20 cellular contexts compared by ENCODE assay signal in genomic region chr10:43070121-43071085, GRCh38. TPM values are rescaled to one million over a fixed set of nuclear protein-coding genes. Genes with fewer than 3 reads are reported as not detected.
DNase-seq lines count a peak whose midpoint lies in the region; ATAC-seq, FAIRE-seq and TF ChIP-seq lines count a peak whose summit lies in the region.
"Had no signal": no experiment of that assay in that cellular context is flagged by ENCODE, and none has a peak within 500 bp of the region (broad histone marks: within the 10 kb centered on the region; RNA-seq: fewer than 3 reads in every experiment).

No MANE protein-coding gene starts in this region.

- H3K4me1 ChIP-seq in left ventricle myocardium inferior (peaks cover 10% of the 10 kb centered on the region), Panc1 (ENCODE audit: control insufficient read depth, insufficient read depth, low read length) (peaks cover under 1% of the 10 kb centered on the region), H1 (replicated peaks in 1 of 4; ENCODE audit: control insufficient read depth in 3 of 4, insufficient read depth in 4 of 4, low read length in 3 of 4) (no peaks in the 10 kb centered on the region; a peak in 1 of 7 replicates), neuronal stem cell (ENCODE audit: control insufficient read depth in 2 of 2, insufficient read depth in 1 of 2, low read depth in 1 of 2, low read length in 2 of 2) (peaks cover 0 to 6% of the 10 kb centered on the region in 2 donors), GM23248 (ENCODE audit: insufficient read depth) (no peaks in the 10 kb centered on the region)
- H3K4me1 ChIP-seq: A549, BLaER1 had no signal

- no peak for ATAC-seq in left ventricle myocardium superior
- 0 out of 2 replicates have a peak, but pooled peaks have one; percentile 25 for ATAC-seq in Panc1
- ATAC-seq in HG03135 (IDR thresholded peaks at IDR 0.05; ENCODE audit: unreplicated experiment): no peak

- H4K5ac ChIP-seq in H1 (ENCODE audit: insufficient read length, low read depth, low read length): no peak overlapping the region

- no peak overlapping the region for H3K9ac ChIP-seq in H1 (replicated peaks in 1 of 4; ENCODE audit: extremely low read depth in 1 of 4, low read depth in 3 of 4, low read length in 3 of 4)
- no peak overlapping the region for H3K9ac ChIP-seq in neuronal stem cell (ENCODE audit: low read depth, low read length, poor library complexity)
- no peak overlapping the region for H3K9ac ChIP-seq in GM23248

- H3K4me2 ChIP-seq in H1 (ENCODE audit: insufficient read depth in 1 of 2, low read depth in 2 of 2, low read length in 2 of 2) (no peak overlapping the region), neuronal stem cell (ENCODE audit: insufficient read depth, low read length, poor library complexity, severe bottlenecking) (no peak overlapping the region), GM23248 (ENCODE audit: unreplicated experiment) (no peak overlapping the region)
- H3K4me2 ChIP-seq: A549, BLaER1 had no signal

- DNase-seq in left ventricle myocardium superior: peak; percentile 21
- DNase-seq in left ventricle myocardium inferior: no peak
- no peak for DNase-seq in Panc1 (ENCODE audit: low read depth, low spot score)
- DNase-seq in H1 (ENCODE audit: low read depth in 1 of 2, low spot score in 2 of 2): no peak
- no peak for DNase-seq in neuronal stem cell (ENCODE audit: low spot score)
- DNase-seq in GM23248: no peak
- DNase-seq in NCI-H226: no peak
- DNase-seq: Calu3; CD4-positive, alpha-beta memory T cell; DMS53; EL; NCI-H1092 treated with DMSO at 0.1 percent for 48 hours; NCI-H146; NCI-H2081; SW 1271 had no signal

- no peaks in the 10 kb centered on the region; the same call in 1 of the 2 replicates for H3K79me1 ChIP-seq in H1 (ENCODE audit: low read depth, low read length)
- H3K79me1 ChIP-seq in neuronal stem cell (ENCODE audit: low read depth, low read length): no peaks in the 10 kb centered on the region

- H3K27me3 ChIP-seq in left ventricle myocardium inferior (ENCODE audit: low read depth): peaks cover 41% of the 10 kb centered on the region
- H3K27me3 ChIP-seq in Panc1 (ENCODE audit: control insufficient read depth, insufficient read depth, low read length): no peaks in the 10 kb centered on the region
- peaks cover 0 to 6% (median 3%) of the 10 kb centered on the region in 4 experiments; a peak in 6 of 7 replicates for H3K27me3 ChIP-seq in H1 (replicated peaks in 1 of 4; ENCODE audit: control insufficient read depth in 3 of 4, extremely low read depth in 1 of 4, insufficient read depth in 3 of 4, low read length in 3 of 4)
- peaks cover 0 to 39% (median 0%) of the 10 kb centered on the region in 3 experiments for H3K27me3 ChIP-seq in neuronal stem cell (ENCODE audit: control insufficient read depth in 3 of 3, insufficient read depth in 3 of 3, low read depth in 1 of 3, low read length in 3 of 3)
- H3K27me3 ChIP-seq in GM23248 (replicated peaks; ENCODE audit: insufficient read depth): peaks cover 6% of the 10 kb centered on the region; the same call in 1 of the 2 replicates

- FAIRE-seq in H1 (lab: Jason Lieb, UNC): no peak
- FAIRE-seq: A549, GM12892, GM18507 had no signal

- TF ChIP-seq EP300 in H1 (IDR thresholded peaks at IDR 0.05; ENCODE audit: borderline replicate concordance in 1 of 2, low read depth in 2 of 2, low read length in 2 of 2): no peak

- intact Hi-C loops in left ventricle myocardium superior (cut with micrococcal nuclease) (no loop called here), left ventricle myocardium inferior (cut with micrococcal nuclease) (no loop called here), Panc1 (cut with micrococcal nuclease; ENCODE audit: unreplicated experiment) (no loop called here)

- POLR2A ChIA-PET in Panc1 (lab: Charles Lee) (interaction anchor here (0.6 kb wide), 1 partner anchor 76 kb away, joined by 3 read pairs; no protein-coding TSS in a partner anchor), H1 (lab: Charles Lee; ENCODE audit: partially characterized antibody) (no interaction called here)

- peak; percentile 22 to 36; a peak in 2 of 4 replicates for TF ChIP-seq RAD21 in H1 (IDR thresholded peaks at IDR 0.05 in 1 of 2, conservative IDR thresholded peaks at IDR 0.05 in 1 of 2; ENCODE audit: low read depth in 2 of 2, low read length in 2 of 2)

- no peak overlapping the region for H2BK20ac ChIP-seq in H1 (ENCODE audit: low read length)

- BruUV-seq in Panc1 (replicated peaks; lab: Mats Ljungman, UMichigan): no TSS peak

- H3K36me3 ChIP-seq in left ventricle myocardium inferior (no peaks in the 10 kb centered on the region), Panc1 (ENCODE audit: control insufficient read depth, insufficient read depth, low read length) (no peaks in the 10 kb centered on the region), H1 (ENCODE audit: control insufficient read depth in 2 of 4, insufficient read depth in 4 of 4, low read length in 3 of 4) (no peaks in the 10 kb centered on the region), neuronal stem cell (replicated peaks in 1 of 2; ENCODE audit: control insufficient read depth in 2 of 2, insufficient read depth in 2 of 2, low read length in 2 of 2) (no peaks in the 10 kb centered on the region), GM23248 (ENCODE audit: low read depth) (no peaks in the 10 kb centered on the region)
- H3K36me3 ChIP-seq: BLaER1 had no signal

- H3K4ac ChIP-seq in H1 (replicated peaks; ENCODE audit: insufficient read length, low read depth, low read length) (no peak overlapping the region), neuronal stem cell (ENCODE audit: low read length) (peak overlapping the region; percentile 27)

- H3F3A ChIP-seq in GM23248 (ENCODE audit: insufficient read depth): no peaks in the 10 kb centered on the region

- H2AFZ ChIP-seq in H1 (ENCODE audit: low read length) (no peak overlapping the region), neuronal stem cell (ENCODE audit: low read length) (no peak overlapping the region), GM23248 (no peak overlapping the region)

- H4K8ac ChIP-seq in H1 (ENCODE audit: extremely low read depth, insufficient read depth, low read length) (no peak overlapping the region; the same call in 1 of the 2 replicates), neuronal stem cell (ENCODE audit: low read depth, low read length) (peak overlapping the region; percentile 48)

- CTCF ChIA-PET in Panc1 (lab: Charles Lee): no interaction called here
- CTCF ChIA-PET in H1 (lab: Charles Lee; ENCODE audit: partially characterized antibody): interaction anchor here (0.7 to 9.6 kb wide), 11 partner anchors 8 to 205 kb away, joined by 3 to 100 read pairs (median 3); partner anchors contain the start of gene RET

- no peak overlapping the region for H2BK5ac ChIP-seq in H1 (ENCODE audit: low read depth, low read length)
- H2BK5ac ChIP-seq in neuronal stem cell (ENCODE audit: low read length): no peak overlapping the region

- H3K14ac ChIP-seq in H1 (ENCODE audit: insufficient read length) (no peak overlapping the region), neuronal stem cell (ENCODE audit: low read length) (no peak overlapping the region)

- no peak overlapping the region for H3K4me3 ChIP-seq in left ventricle myocardium inferior
- no peak overlapping the region for H3K4me3 ChIP-seq in Panc1 (ENCODE audit: low read depth in 2 of 2, low read length in 2 of 2)
- H3K4me3 ChIP-seq in H1 (ENCODE audit: extremely low read depth in 1 of 4, insufficient read depth in 2 of 4, low read depth in 3 of 4, low read length in 4 of 4): no peak overlapping the region
- no peak overlapping the region for H3K4me3 ChIP-seq in neuronal stem cell (ENCODE audit: low read length in 2 of 2)
- no peak overlapping the region for H3K4me3 ChIP-seq in GM23248
- H3K4me3 ChIP-seq: A549, BLaER1 had no signal

- no peaks in the 10 kb centered on the region for H3K23me2 ChIP-seq in H1 (ENCODE audit: low read depth, low read length)

- H2BK120ac ChIP-seq in H1 (replicated peaks; ENCODE audit: low read depth, low read length) (no peak overlapping the region), neuronal stem cell (ENCODE audit: low read depth, low read length) (no peak overlapping the region)

- H2BK15ac ChIP-seq in H1 (ENCODE audit: low read length) (0 out of 2 replicates have a peak overlapping the region, but pooled peaks have one; percentile 46), neuronal stem cell (ENCODE audit: low read length) (peak overlapping the region; percentile 56)

- 91% methylated on average over 13 of the region's 17 CpGs; no CpG with 5 or more reads in 1 of the 2 experiments for WGBS in H1 (ENCODE audit: extremely low coverage in 1 of 2, insufficient coverage in 1 of 2, insufficient read length in 1 of 2, insufficient replicate concordance in 2 of 2, low coverage in 1 of 2, low lambda C conversion rate in 2 of 2, missing lambda C conversion rate in 1 of 2), 2 experiments
- WGBS in neuronal stem cell (ENCODE audit: extremely low coverage in 2 of 2, insufficient read length in 2 of 2, insufficient replicate concordance in 1 of 2), 2 donors: no CpG with 5 or more reads among the region's 17 CpGs
- WGBS in GM23248 (ENCODE audit: low coverage in 1 of 2, low lambda C conversion rate in 2 of 2, missing lambda C conversion rate in 2 of 2), 2 experiments: 61% methylated on average over 14 to 17 of the region's 17 CpGs

- no peak overlapping the region for H2BK12ac ChIP-seq in H1 (ENCODE audit: low read depth, low read length)
- no peak overlapping the region for H2BK12ac ChIP-seq in neuronal stem cell (ENCODE audit: low read length)

- no peaks in the 10 kb centered on the region for H3K9me3 ChIP-seq in left ventricle myocardium inferior (replicated peaks)
- H3K9me3 ChIP-seq in Panc1 (ENCODE audit: control insufficient read depth, insufficient read depth, low read depth, low read length): no peaks in the 10 kb centered on the region
- no peaks in the 10 kb centered on the region for H3K9me3 ChIP-seq in H1 (ENCODE audit: insufficient read depth in 2 of 2, low read depth in 1 of 2, low read length in 1 of 2)
- no peaks in the 10 kb centered on the region for H3K9me3 ChIP-seq in neuronal stem cell (replicated peaks in 1 of 2; ENCODE audit: control insufficient read depth in 2 of 2, insufficient read depth in 1 of 2, low read depth in 1 of 2, low read length in 2 of 2)
- H3K9me3 ChIP-seq in GM23248 (ENCODE audit: low read depth): no peaks in the 10 kb centered on the region
- H3K9me3 ChIP-seq: A549, BLaER1 had no signal

- no peak for TF ChIP-seq CTCF in left ventricle myocardium inferior (IDR thresholded peaks at IDR 0.05; ENCODE audit: borderline replicate concordance)
- TF ChIP-seq CTCF in Panc1 (IDR thresholded peaks at IDR 0.05): no peak
- peak in 2 of 3 experiments; percentile 7 to 32; a peak in 2 of 4 replicates for TF ChIP-seq CTCF in H1 (IDR thresholded peaks at IDR 0.05; ENCODE audit: control extremely low read depth in 1 of 3, insufficient read depth in 1 of 3, low read depth in 1 of 3, low read length in 3 of 3)

- H3K56ac ChIP-seq in H1 (replicated peaks; ENCODE audit: insufficient read length, low read depth, low read length): no peak overlapping the region

- no peak for TF ChIP-seq POLR2A in H1 (IDR thresholded peaks at IDR 0.05; ENCODE audit: control extremely low read depth in 1 of 2, low read depth in 2 of 2, low read length in 2 of 2)

- H4K91ac ChIP-seq in H1 (replicated peaks; ENCODE audit: insufficient read length, low read length): no peak overlapping the region
- no peak overlapping the region for H4K91ac ChIP-seq in neuronal stem cell (ENCODE audit: low read depth, low read length, poor library complexity)

- H3K27ac ChIP-seq in left ventricle myocardium inferior (replicated peaks) (no peak overlapping the region), Panc1 (ENCODE audit: low read length) (no peak overlapping the region), H1 (ENCODE audit: low read depth, low read length) (no peak overlapping the region), neuronal stem cell (replicated peaks; ENCODE audit: low read length) (no peak overlapping the region), GM23248 (no peak overlapping the region)
- H3K27ac ChIP-seq: A549, BLaER1 had no signal

- in situ Hi-C loops in Panc1 (cut with HindIII; ENCODE audit: low pct_unique_long_range_greater_than_20kb, low sequenced_read_pairs): no loop called here
- in situ Hi-C loops in GM23248 (cut with MboI): no loop called here

- no peaks in the 10 kb centered on the region for H3K9me2 ChIP-seq in GM23248 (ENCODE audit: insufficient read depth)

- no peaks in the 10 kb centered on the region for H3K79me2 ChIP-seq in H1 (ENCODE audit: control insufficient read depth in 1 of 2, insufficient read depth in 2 of 2, low read length in 2 of 2)
- H3K79me2 ChIP-seq in GM23248 (ENCODE audit: insufficient read depth): no peaks in the 10 kb centered on the region

- H4K20me1 ChIP-seq in H1 (replicated peaks in 1 of 2; ENCODE audit: control insufficient read depth in 1 of 2, insufficient read depth in 2 of 2, low read length in 2 of 2) (no peaks in the 10 kb centered on the region), GM23248 (ENCODE audit: insufficient read depth) (no peaks in the 10 kb centered on the region)
- H4K20me1 ChIP-seq: BLaER1 had no signal

- H3K18ac ChIP-seq in H1 (ENCODE audit: extremely low read depth, low read length) (peak overlapping the region; percentile 32; the same call in 1 of the 2 replicates), neuronal stem cell (ENCODE audit: low read length) (peak overlapping the region; percentile 73)

- H3K23ac ChIP-seq in H1 (ENCODE audit: insufficient read length) (no peak overlapping the region), neuronal stem cell (ENCODE audit: low read depth, low read length, poor library complexity) (no peak overlapping the region)

- no peak overlapping the region for H2AK5ac ChIP-seq in H1 (ENCODE audit: low read depth, low read length)
- H2AK5ac ChIP-seq in neuronal stem cell (ENCODE audit: low read depth, low read length): peak overlapping the region; percentile 94

RNA-seq across cellular contexts. Expression of gene RET, which starts 6.5 kb away (rescaled TPM):
- total RNA-seq in left ventricle myocardium superior: 8.4 TPM
- 0.60 TPM for total RNA-seq in left ventricle myocardium inferior
- 81.1 TPM for total RNA-seq in Panc1 (2021; ENCODE audit: unreplicated experiment)
- 134 TPM for polyA plus RNA-seq in Panc1 (2012; ENCODE audit: insufficient read length)
- 8.4 TPM in 2 replicates for total RNA-seq in H1 (2021; fragmentation: NEBNext Ultra II Directional; extraction: Animal tissue kit (Norgen Biotek cat#: 25700))
- 6.7 and 10.4 TPM in 2 replicates for polyA plus RNA-seq in H1 (2011; rRNA removed)
- polyA plus RNA-seq in H1 (2011; cell fraction: cytosol; rRNA removed): 6.4 TPM
- 16.4 TPM for polyA plus RNA-seq in H1 (2011; cell fraction: nucleus; rRNA removed)
- 5.8 to 8.4 TPM (median 8.3 TPM) in 4 replicates for polyA plus RNA-seq in H1 (2012, experiment 1 of 2)
- polyA plus RNA-seq in H1 (2012, experiment 2 of 2): 5.1 TPM
- polyA plus RNA-seq in H1 (2013, experiment 1 of 2): 8.0 TPM
- polyA plus RNA-seq in H1 (2013, experiment 2 of 2): 7.6 TPM
- polyA minus RNA-seq in H1 (2011; rRNA and poly(A)+ RNA removed): 3.6 and 5.9 TPM in 2 replicates
- polyA minus RNA-seq in H1 (2011; cell fraction: cytosol; rRNA and poly(A)+ RNA removed): 7.3 TPM
- polyA minus RNA-seq in H1 (2011; cell fraction: nucleus; rRNA and poly(A)+ RNA removed): 9.4 TPM
- 2.3 TPM for polyA plus RNA-seq in neuronal stem cell (2013, experiment 1 of 2)
- polyA plus RNA-seq in neuronal stem cell (2013, experiment 2 of 2): 2.2 TPM
- total RNA-seq in GM23248 (2014; rRNA removed; shearing (Covaris generic)): not detected in 2 replicates
- polyA plus RNA-seq in GM23248 (2016; fragmentation: Nextera tagmentation; extraction: Ambion mirVana): not detected in 2 replicates
- total RNA-seq: Calu3; CD4-positive, alpha-beta memory T cell had no signal
- polyA plus RNA-seq: CD4-positive, alpha-beta memory T cell had no signal

Comparison
In these comparisons a context has a peak if more than half of its experiments do, and no peak if none do; other contexts are left out.
1. CTCF ChIP-seq: peak in H1 (2 of 3); none in left ventricle myocardium inferior (single experiment) and Panc1 (single experiment).